Comparison of ENCODE assay signal across 15 cellular contexts in genomic region chr15:41789237-41789636, GRCh38. TPM values are rescaled to one million over a fixed set of nuclear protein-coding genes. Genes with fewer than 3 reads are reported as not detected.
DNase-seq lines count a peak whose midpoint lies in the region; ATAC-seq, FAIRE-seq and TF ChIP-seq lines count a peak whose summit lies in the region.
"Had no signal": no experiment of that assay in that cellular context is flagged by ENCODE, and none has a peak within 500 bp of the region (broad histone marks: within the 10 kb centered on the region; RNA-seq: fewer than 3 reads in every experiment).

No MANE protein-coding gene starts in this region.

- peak overlapping the region; percentile 7 for H3K9ac ChIP-seq in keratinocyte (ENCODE audit: control insufficient read depth, extremely low read depth, insufficient read depth, low read length)

- no peak for TF ChIP-seq CTCF in keratinocyte (optimal IDR thresholded peaks at IDR 0.05 in 1 of 3, IDR thresholded peaks at IDR 0.05 in 1 of 3, conservative IDR thresholded peaks at IDR 0.05 in 1 of 3; ENCODE audit: extremely low read depth in 1 of 3, insufficient read depth in 2 of 3, low read length in 3 of 3)

- H3K27me3 ChIP-seq in keratinocyte (ENCODE audit: control insufficient read depth, extremely low read depth, insufficient read depth, low read length) (no peaks in the 10 kb centered on the region), thymus (ENCODE audit: control insufficient read depth, insufficient read depth) (no peaks in the 10 kb centered on the region)
- H3K27me3 ChIP-seq: vagina had no signal

- peak overlapping the region; percentile 40 for H3K4me2 ChIP-seq in keratinocyte (ENCODE audit: control insufficient read depth, extremely low read depth, insufficient read depth, low read depth, low read length)
- H3K4me2 ChIP-seq: PC-9 had no signal

- peak overlapping the region; percentile 41 for H3K27ac Mint-ChIP-seq in central memory CD8-positive, alpha-beta T cell (ENCODE audit: low read depth)
- H3K27ac Mint-ChIP-seq: progenitor cell of endocrine pancreas had no signal

- H3K9me3 ChIP-seq in keratinocyte (ENCODE audit: control insufficient read depth, low read depth, low read length), result no peaks in the 10 kb centered on the region
- no peaks in the 10 kb centered on the region for H3K9me3 ChIP-seq in thymus (ENCODE audit: control insufficient read depth)
- H3K9me3 ChIP-seq: vagina had no signal

- H3K4me3 ChIP-seq in keratinocyte (ENCODE audit: control insufficient read depth in 2 of 3, extremely low read depth in 1 of 3, insufficient read depth in 2 of 3, low read depth in 1 of 3, low read length in 3 of 3), result no peak overlapping the region
- no peak overlapping the region for H3K4me3 ChIP-seq in thymus (ENCODE audit: low read length)
- H3K4me3 ChIP-seq: PC-9, vagina had no signal

- dilution Hi-C loops in keratinocyte (cut with MboI; ENCODE audit: extremely low pct_ligation_motif_present, low sequenced_read_pairs), result no loop called here

- no peak overlapping the region for H2AFZ ChIP-seq in keratinocyte (ENCODE audit: control insufficient read depth, low read length)
- H2AFZ ChIP-seq: PC-9 had no signal

- FAIRE-seq in keratinocyte (lab: Jason Lieb, UNC), result peak; percentile 9

- peaks cover 8 to 10% of the 10 kb centered on the region in 2 experiments for H3K36me3 ChIP-seq in keratinocyte (ENCODE audit: control insufficient read depth in 2 of 2, extremely low read depth in 1 of 2, insufficient read depth in 2 of 2, low read length in 2 of 2)
- no peaks in the 10 kb centered on the region for H3K36me3 ChIP-seq in thymus (ENCODE audit: control insufficient read depth, insufficient read depth)
- H3K36me3 ChIP-seq: vagina had no signal

- no peak overlapping the region for H3K4me3 Mint-ChIP-seq in central memory CD8-positive, alpha-beta T cell
- H3K4me3 Mint-ChIP-seq: CD4-positive, alpha-beta memory T cell; immature natural killer cell had no signal

- H4K20me1 ChIP-seq in keratinocyte (ENCODE audit: control insufficient read depth, extremely low read depth, insufficient read depth, low read length), result no peaks in the 10 kb centered on the region

- DNase-seq in OCI-M1 (lab: John Stamatoyannopoulos, UW) (peak; percentile 76), keratinocyte (ENCODE audit: low read depth, low spot score) (no peak), NCI-H82 (lab: John Stamatoyannopoulos, UW) (no peak)
- DNase-seq in central memory CD8-positive, alpha-beta T cell (ENCODE audit: low spot score in 2 of 2), result no peak
- DNase-seq: activated CD4-positive, CD25-positive, alpha-beta regulatory T cell treated with anti-CD3 and anti-CD28 coated beads, Interleukin-2, amount 50 U/mL, for 72 hours; CD4-positive, alpha-beta memory T cell; immature natural killer cell; NCI-H1105 treated with DMSO at 0.1 percent for 48 hours; NCI-H226; PC-9 had no signal

- H3K36me3 Mint-ChIP-seq in central memory CD8-positive, alpha-beta T cell (ENCODE audit: insufficient read depth), result no peaks in the 10 kb centered on the region
- H3K36me3 Mint-ChIP-seq: CD4-positive, alpha-beta memory T cell; immature natural killer cell had no signal

- no peaks in the 10 kb centered on the region for H3K9me3 Mint-ChIP-seq in central memory CD8-positive, alpha-beta T cell
- H3K9me3 Mint-ChIP-seq: CD4-positive, alpha-beta memory T cell; immature natural killer cell had no signal

- no peak for ATAC-seq in central memory CD8-positive, alpha-beta T cell (replicated peaks; ENCODE audit: extremely low read depth, poor library complexity, severe bottlenecking)
- ATAC-seq in GM19351 (IDR thresholded peaks at IDR 0.05; ENCODE audit: unreplicated experiment), result no peak
- no peak for ATAC-seq in HG02623 (IDR thresholded peaks at IDR 0.05; ENCODE audit: unreplicated experiment)

- H3K27ac ChIP-seq in keratinocyte (ENCODE audit: control insufficient read depth, insufficient read depth, low read length) (peak overlapping the region; percentile 59), thymus (ENCODE audit: low read depth) (peak overlapping the region; percentile 18)
- H3K27ac ChIP-seq: PC-9, vagina had no signal

- peaks cover 66% of the 10 kb centered on the region for H3K4me1 ChIP-seq in keratinocyte (ENCODE audit: control insufficient read depth, extremely low read depth, insufficient read depth, low read length)
- H3K4me1 ChIP-seq in thymus (ENCODE audit: control insufficient read depth, insufficient read depth, low read length), result peaks cover 22% of the 10 kb centered on the region

- no peaks in the 10 kb centered on the region for H3K27me3 Mint-ChIP-seq in central memory CD8-positive, alpha-beta T cell
- H3K27me3 Mint-ChIP-seq: CD4-positive, alpha-beta memory T cell; progenitor cell of endocrine pancreas had no signal

- H3K9me1 ChIP-seq in keratinocyte (ENCODE audit: control insufficient read depth, extremely low read depth, insufficient read depth, low read length), result no peaks in the 10 kb centered on the region

- H3K4me1 Mint-ChIP-seq in central memory CD8-positive, alpha-beta T cell, result peaks cover 45% of the 10 kb centered on the region

- 42% methylated on average over 4 of the region's 4 CpGs for WGBS in thymus

- peaks cover 86% of the 10 kb centered on the region for H3K79me2 ChIP-seq in keratinocyte (ENCODE audit: control insufficient read depth, insufficient read depth, low read length)

RNA-seq across cellular contexts. Expression of gene MAPKBP1, which starts 15.0 kb away (rescaled TPM):
- polyA plus RNA-seq in keratinocyte, result 11.3 to 22.2 TPM (median 18.3 TPM) in 3 replicates
- 9.8 TPM for polyA plus RNA-seq in keratinocyte (2011; ENCODE audit: low read depth)
- polyA plus RNA-seq in keratinocyte (2011; cell fraction: cytosol; rRNA removed), result 7.7 and 34.7 TPM in 2 replicates
- polyA plus RNA-seq in keratinocyte (2011; cell fraction: nucleus; rRNA removed), result 72.2 and 89.6 TPM in 2 replicates
- polyA plus RNA-seq in keratinocyte (2012; ENCODE audit: low replicate concordance), result 20.7 and 24.2 TPM in 2 replicates
- polyA minus RNA-seq in keratinocyte, result 61.9 to 98.7 TPM (median 65.0 TPM) in 3 replicates
- 18.2 TPM for polyA minus RNA-seq in keratinocyte (2011; cell fraction: cytosol; rRNA and poly(A)+ RNA removed)
- polyA minus RNA-seq in keratinocyte (2011; cell fraction: nucleus; rRNA and poly(A)+ RNA removed), result 61.8 and 96.3 TPM in 2 replicates
- 8.1 TPM for polyA plus RNA-seq in thymus

RNA-seq across cellular contexts. Expression of gene JMJD7, which starts 38.7 kb away (rescaled TPM):
- polyA plus RNA-seq in keratinocyte, result 7.8 to 8.2 TPM (median 7.8 TPM) in 3 replicates
- polyA plus RNA-seq in keratinocyte (2011; ENCODE audit: low read depth), result 7.2 TPM
- 3.0 and 5.2 TPM in 2 replicates for polyA plus RNA-seq in keratinocyte (2011; cell fraction: cytosol; rRNA removed)
- 2.9 and 5.3 TPM in 2 replicates for polyA plus RNA-seq in keratinocyte (2011; cell fraction: nucleus; rRNA removed)
- 9.4 and 11.9 TPM in 2 replicates for polyA plus RNA-seq in keratinocyte (2012; ENCODE audit: low replicate concordance)
- 2.1 to 5.8 TPM (median 3.3 TPM) in 3 replicates for polyA minus RNA-seq in keratinocyte
- 5.2 TPM for polyA minus RNA-seq in keratinocyte (2011; cell fraction: cytosol; rRNA and poly(A)+ RNA removed)
- polyA minus RNA-seq in keratinocyte (2011; cell fraction: nucleus; rRNA and poly(A)+ RNA removed), result 1.8 TPM in 1 of 2 replicates, not detected in the other
- polyA plus RNA-seq in thymus, result 15.6 TPM

RNA-seq across cellular contexts. Expression of gene PLA2G4B, which starts 49.4 kb away (rescaled TPM):
- 3.9 to 9.8 TPM (median 8.6 TPM) in 3 replicates for polyA plus RNA-seq in keratinocyte
- 16.9 TPM for polyA plus RNA-seq in keratinocyte (2011; ENCODE audit: low read depth)
- 1.2 and 1.3 TPM in 2 replicates for polyA plus RNA-seq in keratinocyte (2011; cell fraction: cytosol; rRNA removed)
- 14.1 TPM in 2 replicates for polyA plus RNA-seq in keratinocyte (2011; cell fraction: nucleus; rRNA removed)
- 1.9 and 50.8 TPM in 2 replicates for polyA plus RNA-seq in keratinocyte (2012; ENCODE audit: low replicate concordance)
- 0.92 to 6.6 TPM (median 6.6 TPM) in 3 replicates for polyA minus RNA-seq in keratinocyte
- polyA minus RNA-seq in keratinocyte (2011; cell fraction: cytosol; rRNA and poly(A)+ RNA removed), result 2.1 TPM
- 7.7 and 8.4 TPM in 2 replicates for polyA minus RNA-seq in keratinocyte (2011; cell fraction: nucleus; rRNA and poly(A)+ RNA removed)
- 45.4 TPM for polyA plus RNA-seq in thymus
